Comparison of ENCODE assay signal across 8 cellular contexts in the genomic region with DNA sequence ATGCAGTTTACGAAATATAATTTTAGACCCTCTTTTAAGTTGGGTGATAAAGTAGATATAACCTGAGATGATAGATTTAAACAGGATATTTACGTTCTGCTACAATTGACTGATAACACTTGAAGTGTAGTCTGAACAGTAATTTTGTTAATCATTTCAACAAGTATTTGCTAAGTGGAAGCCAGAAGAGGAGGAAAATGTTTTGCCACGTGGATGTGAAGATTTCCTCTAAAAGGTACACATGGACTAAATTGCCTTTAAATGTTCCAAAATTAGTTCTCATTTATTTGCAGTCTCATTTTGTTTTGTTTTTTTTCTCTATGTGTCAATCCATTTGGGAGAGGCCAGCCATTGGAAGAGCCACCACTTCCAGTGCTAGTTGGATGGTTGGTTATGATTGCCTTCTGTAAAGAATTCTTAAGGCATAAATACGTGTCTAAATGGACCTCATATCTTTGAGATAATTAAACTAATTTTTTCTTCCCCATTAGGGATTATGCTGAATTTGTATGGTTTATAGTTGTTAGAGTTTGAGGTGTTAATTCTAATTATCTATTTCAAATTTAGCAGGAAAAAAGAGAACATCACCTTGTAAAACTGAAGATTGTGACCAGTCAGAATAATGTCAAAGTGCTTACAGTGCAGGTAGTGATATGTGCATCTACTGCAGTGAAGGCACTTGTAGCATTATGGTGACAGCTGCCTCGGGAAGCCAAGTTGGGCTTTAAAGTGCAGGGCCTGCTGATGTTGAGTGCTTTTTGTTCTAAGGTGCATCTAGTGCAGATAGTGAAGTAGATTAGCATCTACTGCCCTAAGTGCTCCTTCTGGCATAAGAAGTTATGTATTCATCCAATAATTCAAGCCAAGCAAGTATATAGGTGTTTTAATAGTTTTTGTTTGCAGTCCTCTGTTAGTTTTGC. TPM values are rescaled to one million over a fixed set of nuclear protein-coding genes. Genes with fewer than 3 reads are reported as not detected.
DNase-seq lines count a peak whose midpoint lies in the region; ATAC-seq, FAIRE-seq and TF ChIP-seq lines count a peak whose summit lies in the region.
"Had no signal": no experiment of that assay in that cellular context is flagged by ENCODE, and none has a peak within 500 bp of the region (broad histone marks: within the 10 kb centered on the region; RNA-seq: fewer than 3 reads in every experiment).

No MANE protein-coding gene starts in this region.

- peak overlapping the region; percentile 66 for H3K4me3 ChIP-seq in GM12865 (ENCODE audit: low read depth, low read length)
- peak overlapping the region; percentile 77 for H3K4me3 ChIP-seq in MG63
- H3K4me3 ChIP-seq in bronchial epithelial cell (ENCODE audit: low read depth, low read length): peak overlapping the region; percentile 46

- H3K27ac Mint-ChIP-seq in nephron: peak overlapping the region; percentile 87 to 95 (median 94)

- DNase-seq in GM12865 (ENCODE audit: low read depth) (peak; percentile 31), MG63 (no peak), bronchial epithelial cell (ENCODE audit: low read depth) (no peak), GM10248 (ENCODE audit: extremely low spot score) (no peak), NCI-H1436 (lab: John Stamatoyannopoulos, UW) (no peak)
- DNase-seq: T1000 had no signal

- peak overlapping the region; percentile 88 to 97 (median 96) for H3K4me3 Mint-ChIP-seq in nephron

- H3K9me3 Mint-ChIP-seq in nephron: no peaks in the 10 kb centered on the region

- POLR2A ChIA-PET in GM10248 (lab: Yijun Ruan, JAX): no interaction called here

- no peak for FAIRE-seq in bronchial epithelial cell (lab: Jason Lieb, UNC)

- no peaks in the 10 kb centered on the region for H3K9me3 ChIP-seq in MG63

- CTCF ChIA-PET in GM10248 (lab: Yijun Ruan, JAX): interaction anchor here (0.9 to 2.4 kb wide), 5 partner anchors 9 to 46 kb away, joined by 3 to 16 read pairs (median 4); no protein-coding TSS in a partner anchor

- H3K4me1 Mint-ChIP-seq in nephron: peaks cover 45% of the 10 kb centered on the region

- H3K27me3 ChIP-seq in MG63 (peaks cover 19% of the 10 kb centered on the region), bronchial epithelial cell (ENCODE audit: control insufficient read depth, insufficient read depth, low read length) (no peaks in the 10 kb centered on the region)

- peaks cover 61% of the 10 kb centered on the region for H3K36me3 ChIP-seq in MG63
- peaks cover 16% of the 10 kb centered on the region for H3K36me3 ChIP-seq in bronchial epithelial cell (ENCODE audit: control insufficient read depth, insufficient read depth, low read length)

- peaks cover 9% of the 10 kb centered on the region for H3K27me3 Mint-ChIP-seq in nephron (ENCODE audit: low read depth)

- ATAC-seq in HG02798 (IDR thresholded peaks at IDR 0.05; ENCODE audit: poor library complexity, unreplicated experiment): no peak

- TF ChIP-seq CTCF in GM12865 (IDR thresholded peaks at IDR 0.05; ENCODE audit: insufficient read depth, low read depth, low read length, missing control alignments) (no peak), bronchial epithelial cell (IDR thresholded peaks at IDR 0.05; ENCODE audit: insufficient read depth, low read length, severe bottlenecking) (no peak), nephron (IDR thresholded peaks at IDR 0.05; ENCODE audit: unreplicated experiment in 3 of 3) (no peak), GM10248 (IDR thresholded peaks at IDR 0.05; ENCODE audit: control extremely low read depth, extremely low read depth, low read depth, missing control alignments) (no peak)

- H3K36me3 Mint-ChIP-seq in nephron (ENCODE audit: low read depth): peaks cover 57% of the 10 kb centered on the region

RNA-seq across cellular contexts. Expression of gene MIR17HG, which starts 2.8 kb away (rescaled TPM):
- 3.5 and 4.0 TPM in 2 replicates for total RNA-seq in MG63 (2014; rRNA removed; shearing (Covaris generic); ENCODE audit: low replicate concordance)
- total RNA-seq in bronchial epithelial cell: 4.5 and 19.2 TPM in 2 replicates

RNA-seq across cellular contexts. Expression of gene GPC5, which starts 48.2 kb away (rescaled TPM):
- not detected in 2 replicates for total RNA-seq in MG63 (2014; rRNA removed; shearing (Covaris generic); ENCODE audit: low replicate concordance)
- total RNA-seq in bronchial epithelial cell: under 0.01 and 1.8 TPM in 2 replicates
